ENCODE assay signal across 1 cellular context in the genomic region with DNA sequence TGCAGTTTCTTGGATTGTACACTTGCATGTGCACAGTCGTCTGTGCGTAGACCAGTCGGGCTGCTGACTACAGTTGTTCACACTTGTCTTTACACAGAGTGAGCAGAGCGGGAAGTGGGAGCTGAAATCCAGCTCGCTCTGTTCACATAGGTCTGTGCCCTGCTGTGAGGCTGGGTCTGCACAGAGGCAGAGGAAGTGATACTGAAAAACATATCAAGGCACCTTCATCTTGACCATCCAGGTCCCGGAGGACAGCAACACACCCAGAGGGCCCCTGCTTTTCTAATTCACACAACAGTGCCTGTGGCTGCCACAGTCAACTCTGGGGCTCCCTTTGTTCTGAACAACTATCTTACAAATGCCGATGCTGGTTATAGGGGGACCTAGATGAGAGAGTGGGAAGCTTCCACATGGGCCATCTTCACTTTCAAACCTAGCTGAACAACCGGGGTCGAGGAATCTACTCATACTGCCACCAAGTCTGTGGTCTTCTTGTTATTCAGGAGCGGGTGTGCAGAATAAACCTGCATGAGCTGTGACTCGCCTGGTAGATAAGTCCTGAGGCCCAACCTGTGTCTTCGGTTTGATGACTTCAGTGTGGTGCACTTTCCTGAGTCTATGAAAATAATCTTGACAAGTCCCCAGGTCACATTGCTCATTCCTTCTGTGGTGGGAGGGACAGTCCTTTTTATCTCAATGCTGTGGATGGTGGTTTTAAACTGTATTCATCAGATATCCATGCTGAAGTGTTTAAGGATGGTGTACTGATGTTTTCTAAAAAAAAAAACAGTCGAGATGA.
TF ChIP-seq lines count a peak whose summit lies in the region.

No MANE protein-coding gene starts in this region.

TF ChIP-seq in H1, 55 proteins besides CTCF, POLR2A, EP300 and RAD21 (continued from another document):
- TF ChIP-seq, protein P1, sequence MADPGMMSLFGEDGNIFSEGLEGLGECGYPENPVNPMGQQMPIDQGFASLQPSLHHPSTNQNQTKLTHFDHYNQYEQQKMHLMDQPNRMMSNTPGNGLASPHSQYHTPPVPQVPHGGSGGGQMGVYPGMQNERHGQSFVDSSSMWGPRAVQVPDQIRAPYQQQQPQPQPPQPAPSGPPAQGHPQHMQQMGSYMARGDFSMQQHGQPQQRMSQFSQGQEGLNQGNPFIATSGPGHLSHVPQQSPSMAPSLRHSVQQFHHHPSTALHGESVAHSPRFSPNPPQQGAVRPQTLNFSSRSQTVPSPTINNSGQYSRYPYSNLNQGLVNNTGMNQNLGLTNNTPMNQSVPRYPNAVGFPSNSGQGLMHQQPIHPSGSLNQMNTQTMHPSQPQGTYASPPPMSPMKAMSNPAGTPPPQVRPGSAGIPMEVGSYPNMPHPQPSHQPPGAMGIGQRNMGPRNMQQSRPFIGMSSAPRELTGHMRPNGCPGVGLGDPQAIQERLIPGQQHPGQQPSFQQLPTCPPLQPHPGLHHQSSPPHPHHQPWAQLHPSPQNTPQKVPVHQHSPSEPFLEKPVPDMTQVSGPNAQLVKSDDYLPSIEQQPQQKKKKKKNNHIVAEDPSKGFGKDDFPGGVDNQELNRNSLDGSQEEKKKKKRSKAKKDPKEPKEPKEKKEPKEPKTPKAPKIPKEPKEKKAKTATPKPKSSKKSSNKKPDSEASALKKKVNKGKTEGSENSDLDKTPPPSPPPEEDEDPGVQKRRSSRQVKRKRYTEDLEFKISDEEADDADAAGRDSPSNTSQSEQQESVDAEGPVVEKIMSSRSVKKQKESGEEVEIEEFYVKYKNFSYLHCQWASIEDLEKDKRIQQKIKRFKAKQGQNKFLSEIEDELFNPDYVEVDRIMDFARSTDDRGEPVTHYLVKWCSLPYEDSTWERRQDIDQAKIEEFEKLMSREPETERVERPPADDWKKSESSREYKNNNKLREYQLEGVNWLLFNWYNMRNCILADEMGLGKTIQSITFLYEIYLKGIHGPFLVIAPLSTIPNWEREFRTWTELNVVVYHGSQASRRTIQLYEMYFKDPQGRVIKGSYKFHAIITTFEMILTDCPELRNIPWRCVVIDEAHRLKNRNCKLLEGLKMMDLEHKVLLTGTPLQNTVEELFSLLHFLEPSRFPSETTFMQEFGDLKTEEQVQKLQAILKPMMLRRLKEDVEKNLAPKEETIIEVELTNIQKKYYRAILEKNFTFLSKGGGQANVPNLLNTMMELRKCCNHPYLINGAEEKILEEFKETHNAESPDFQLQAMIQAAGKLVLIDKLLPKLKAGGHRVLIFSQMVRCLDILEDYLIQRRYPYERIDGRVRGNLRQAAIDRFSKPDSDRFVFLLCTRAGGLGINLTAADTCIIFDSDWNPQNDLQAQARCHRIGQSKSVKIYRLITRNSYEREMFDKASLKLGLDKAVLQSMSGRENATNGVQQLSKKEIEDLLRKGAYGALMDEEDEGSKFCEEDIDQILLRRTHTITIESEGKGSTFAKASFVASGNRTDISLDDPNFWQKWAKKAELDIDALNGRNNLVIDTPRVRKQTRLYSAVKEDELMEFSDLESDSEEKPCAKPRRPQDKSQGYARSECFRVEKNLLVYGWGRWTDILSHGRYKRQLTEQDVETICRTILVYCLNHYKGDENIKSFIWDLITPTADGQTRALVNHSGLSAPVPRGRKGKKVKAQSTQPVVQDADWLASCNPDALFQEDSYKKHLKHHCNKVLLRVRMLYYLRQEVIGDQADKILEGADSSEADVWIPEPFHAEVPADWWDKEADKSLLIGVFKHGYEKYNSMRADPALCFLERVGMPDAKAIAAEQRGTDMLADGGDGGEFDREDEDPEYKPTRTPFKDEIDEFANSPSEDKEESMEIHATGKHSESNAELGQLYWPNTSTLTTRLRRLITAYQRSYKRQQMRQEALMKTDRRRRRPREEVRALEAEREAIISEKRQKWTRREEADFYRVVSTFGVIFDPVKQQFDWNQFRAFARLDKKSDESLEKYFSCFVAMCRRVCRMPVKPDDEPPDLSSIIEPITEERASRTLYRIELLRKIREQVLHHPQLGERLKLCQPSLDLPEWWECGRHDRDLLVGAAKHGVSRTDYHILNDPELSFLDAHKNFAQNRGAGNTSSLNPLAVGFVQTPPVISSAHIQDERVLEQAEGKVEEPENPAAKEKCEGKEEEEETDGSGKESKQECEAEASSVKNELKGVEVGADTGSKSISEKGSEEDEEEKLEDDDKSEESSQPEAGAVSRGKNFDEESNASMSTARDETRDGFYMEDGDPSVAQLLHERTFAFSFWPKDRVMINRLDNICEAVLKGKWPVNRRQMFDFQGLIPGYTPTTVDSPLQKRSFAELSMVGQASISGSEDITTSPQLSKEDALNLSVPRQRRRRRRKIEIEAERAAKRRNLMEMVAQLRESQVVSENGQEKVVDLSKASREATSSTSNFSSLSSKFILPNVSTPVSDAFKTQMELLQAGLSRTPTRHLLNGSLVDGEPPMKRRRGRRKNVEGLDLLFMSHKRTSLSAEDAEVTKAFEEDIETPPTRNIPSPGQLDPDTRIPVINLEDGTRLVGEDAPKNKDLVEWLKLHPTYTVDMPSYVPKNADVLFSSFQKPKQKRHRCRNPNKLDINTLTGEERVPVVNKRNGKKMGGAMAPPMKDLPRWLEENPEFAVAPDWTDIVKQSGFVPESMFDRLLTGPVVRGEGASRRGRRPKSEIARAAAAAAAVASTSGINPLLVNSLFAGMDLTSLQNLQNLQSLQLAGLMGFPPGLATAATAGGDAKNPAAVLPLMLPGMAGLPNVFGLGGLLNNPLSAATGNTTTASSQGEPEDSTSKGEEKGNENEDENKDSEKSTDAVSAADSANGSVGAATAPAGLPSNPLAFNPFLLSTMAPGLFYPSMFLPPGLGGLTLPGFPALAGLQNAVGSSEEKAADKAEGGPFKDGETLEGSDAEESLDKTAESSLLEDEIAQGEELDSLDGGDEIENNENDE (IDR thresholded peaks at IDR 0.05; ENCODE audit: insufficient replicate concordance, low read length): no peak
- TF ChIP-seq SP4 (IDR thresholded peaks at IDR 0.05; ENCODE audit: low read length) (no peak), TBP (IDR thresholded peaks at IDR 0.05; ENCODE audit: low read depth, low read length) (no peak), BRCA1 (IDR thresholded peaks at IDR 0.05; ENCODE audit: low read depth, low read length) (no peak), BACH1 (IDR thresholded peaks at IDR 0.05; ENCODE audit: low read length) (no peak), KDM5A (IDR thresholded peaks at IDR 0.05; ENCODE audit: low read length) (no peak), CTBP2 (IDR thresholded peaks at IDR 0.05; ENCODE audit: borderline replicate concordance, insufficient read depth, insufficient read length, low read length) (no peak), SP1 (IDR thresholded peaks at IDR 0.05; ENCODE audit: low read depth, low read length) (no peak), POLR2AphosphoS5 (IDR thresholded peaks at IDR 0.05; ENCODE audit: low read depth, low read length) (no peak), HDAC6 (IDR thresholded peaks at IDR 0.05; ENCODE audit: low read depth, low read length) (no peak), JUN (IDR thresholded peaks at IDR 0.05; ENCODE audit: low read depth, low read length) (no peak), KDM1A (IDR thresholded peaks at IDR 0.05; ENCODE audit: borderline replicate concordance, low read length) (no peak), CHD2 (IDR thresholded peaks at IDR 0.05; ENCODE audit: low read length) (no peak), HDAC2 (IDR thresholded peaks at IDR 0.05; ENCODE audit: borderline replicate concordance in 1 of 2, low read depth in 2 of 2, low read length in 2 of 2) (no peak), CREB1 (IDR thresholded peaks at IDR 0.05) (no peak), ASH2L (IDR thresholded peaks at IDR 0.05; ENCODE audit: low read length) (no peak), CBX5 (IDR thresholded peaks at IDR 0.05; ENCODE audit: low read depth, low read length) (no peak)
